Comparison of ENCODE assay signal across 8 cellular contexts in the genomic region with DNA sequence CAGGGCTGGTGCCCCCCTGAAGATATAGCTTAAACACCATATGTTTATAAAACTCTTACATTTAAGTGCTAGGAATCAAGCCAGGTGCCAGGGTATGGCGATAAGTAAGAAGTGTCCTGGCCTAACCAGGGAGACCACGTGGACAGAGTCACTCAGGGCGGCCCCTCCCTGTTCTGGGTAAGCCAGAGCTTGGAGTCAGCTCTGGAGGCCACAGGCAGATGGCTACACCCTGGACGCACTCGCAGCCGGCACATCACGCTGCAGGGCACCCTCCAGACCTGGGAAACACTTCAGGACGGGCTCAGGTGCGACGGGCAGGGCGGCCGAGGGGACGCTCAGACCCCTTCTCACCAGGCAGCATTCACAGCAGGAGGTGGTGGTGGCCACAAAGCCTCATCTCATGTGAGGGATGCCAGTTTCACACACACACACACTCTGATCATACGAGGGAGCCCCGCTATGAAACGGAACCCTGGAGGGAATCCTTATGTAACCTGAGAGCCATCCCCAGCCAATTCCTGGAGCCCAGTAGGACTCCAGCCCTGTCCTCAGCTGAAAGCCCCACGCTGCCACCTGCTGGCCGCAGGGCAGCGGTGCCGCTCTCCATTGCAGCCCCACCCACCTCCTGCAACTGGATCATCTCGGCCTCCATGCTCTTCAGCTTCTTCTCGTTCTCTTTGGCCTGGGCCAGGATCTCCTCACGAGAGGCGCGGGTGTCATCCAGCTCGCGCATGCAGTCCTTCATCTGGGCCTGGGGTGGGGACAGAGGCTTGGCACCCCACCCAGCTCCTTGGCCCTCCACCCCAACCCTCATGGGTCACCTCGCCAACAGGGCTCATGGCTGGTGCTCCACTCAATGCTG. TPM values are rescaled to one million over a fixed set of nuclear protein-coding genes. Genes with fewer than 3 reads are reported as not detected.
DNase-seq lines count a peak whose midpoint lies in the region; ATAC-seq and TF ChIP-seq lines count a peak whose summit lies in the region.

No MANE protein-coding gene starts in this region.

- H3K4me3 ChIP-seq in CD4-positive, CD25-positive, alpha-beta regulatory T cell (ENCODE audit: low read depth, low read length): no peak overlapping the region
- no peak overlapping the region for H3K4me3 ChIP-seq in PC-9

- H2AFZ ChIP-seq in PC-9: no peak overlapping the region

- CTCF ChIA-PET in PC-9 (lab: Charles Lee): interaction anchor here (0.5 to 1.4 kb wide), 7 partner anchors 11 to 221 kb away, joined by 3 to 4 read pairs (median 3); partner anchors contain the start of gene FOXRED2

- peaks cover 0 to 5% (median 0%) of the 10 kb centered on the region in 7 donors for H3K9me3 Mint-ChIP-seq in CD4-positive, CD25-positive, alpha-beta regulatory T cell
- H3K9me3 Mint-ChIP-seq in activated T-cell treated with anti-CD3 and anti-CD28 coated beads, Interleukin-2, amount 50 U/mL, for 72 hours: no peaks in the 10 kb centered on the region
- H3K9me3 Mint-ChIP-seq in nephron progenitor cell: peaks cover 8% of the 10 kb centered on the region
- H3K9me3 Mint-ChIP-seq in stimulated activated naive CD8-positive, alpha-beta T cell treated with anti-CD3 and anti-CD28 coated beads, Interleukin-15, amount 100 ng/mL, for 72 hours: no peaks in the 10 kb centered on the region

- TF ChIP-seq CTCF in PC-9 (conservative IDR thresholded peaks at IDR 0.05) (peak; percentile 97), nephron progenitor cell (IDR thresholded peaks at IDR 0.05) (peak; percentile 95)

- no TSS peak for BruUV-seq in PC-9 (replicated peaks; lab: Mats Ljungman, UMichigan)

- H3K4me2 ChIP-seq in PC-9: no peak overlapping the region

- H3K27me3 ChIP-seq in CD4-positive, CD25-positive, alpha-beta regulatory T cell (ENCODE audit: control insufficient read depth, insufficient read depth, low read length): no peaks in the 10 kb centered on the region
- no peaks in the 10 kb centered on the region for H3K27me3 ChIP-seq in PC-9 (ENCODE audit: insufficient read depth, low read depth)

- H3K27me3 Mint-ChIP-seq in CD4-positive, CD25-positive, alpha-beta regulatory T cell: peaks cover 11% of the 10 kb centered on the region
- H3K27me3 Mint-ChIP-seq in activated T-cell treated with anti-CD3 and anti-CD28 coated beads, Interleukin-2, amount 50 U/mL, for 72 hours (ENCODE audit: low read depth): no peaks in the 10 kb centered on the region
- no peaks in the 10 kb centered on the region for H3K27me3 Mint-ChIP-seq in nephron progenitor cell (ENCODE audit: low read depth, poor library complexity)
- no peaks in the 10 kb centered on the region for H3K27me3 Mint-ChIP-seq in stimulated activated naive CD8-positive, alpha-beta T cell treated with anti-CD3 and anti-CD28 coated beads, Interleukin-15, amount 100 ng/mL, for 72 hours

- H3K36me3 Mint-ChIP-seq in CD4-positive, CD25-positive, alpha-beta regulatory T cell: peaks cover 32% of the 10 kb centered on the region
- peaks cover 20 to 46% of the 10 kb centered on the region in 2 donors for H3K36me3 Mint-ChIP-seq in activated T-cell treated with anti-CD3 and anti-CD28 coated beads, Interleukin-2, amount 50 U/mL, for 72 hours (ENCODE audit: insufficient read depth in 2 of 2)
- peaks cover 63% of the 10 kb centered on the region for H3K36me3 Mint-ChIP-seq in nephron progenitor cell (ENCODE audit: low read depth)

- intact Hi-C loops in PC-9 (cut with micrococcal nuclease; ENCODE audit: unreplicated experiment): no loop called here

- H3F3A ChIP-seq in PC-9 (ENCODE audit: insufficient read depth, low read depth): peaks cover 87% of the 10 kb centered on the region

- H3K9me2 ChIP-seq in PC-9 (ENCODE audit: insufficient read depth): no peaks in the 10 kb centered on the region

- peaks cover 84% of the 10 kb centered on the region for H3K36me3 ChIP-seq in CD4-positive, CD25-positive, alpha-beta regulatory T cell (ENCODE audit: control insufficient read depth, insufficient read depth, low read length)
- H3K36me3 ChIP-seq in PC-9 (ENCODE audit: low read depth): peaks cover 45% of the 10 kb centered on the region

- DNase-seq in CD4-positive, CD25-positive, alpha-beta regulatory T cell: peak; percentile 40 to 68 (median 55)
- peak; percentile 42 for DNase-seq in HS-27A (ENCODE audit: low read depth)
- peak; percentile 62 to 79 for DNase-seq in PC-9
- DNase-seq in activated T-cell treated with anti-CD3 and anti-CD28 coated beads, Interleukin-2, amount 50 U/mL, for 72 hours: peak; percentile 73 to 75
- peak; percentile 72 for DNase-seq in fibroblast of gingiva (ENCODE audit: low read depth)
- peak; percentile 91 for DNase-seq in nephron progenitor cell
- DNase-seq in stimulated activated naive CD8-positive, alpha-beta T cell treated with anti-CD3 and anti-CD28 coated beads, Interleukin-15, amount 100 ng/mL, for 72 hours: peak; percentile 72 to 73

- POLR2A ChIA-PET in PC-9 (lab: Charles Lee; ENCODE audit: unreplicated experiment): interaction anchor here (0.6 kb wide), 3 partner anchors 8 to 990 kb away, joined by 5 to 16 read pairs (median 7); no protein-coding TSS in a partner anchor

- peak overlapping the region; percentile 43 for H3K27ac ChIP-seq in CD4-positive, CD25-positive, alpha-beta regulatory T cell (ENCODE audit: insufficient read depth, low read length, poor library complexity, severe bottlenecking)
- H3K27ac ChIP-seq in PC-9: no peak overlapping the region

- ATAC-seq in CD4-positive, CD25-positive, alpha-beta regulatory T cell (ENCODE audit: low read depth in 2 of 2): peak; percentile 58 to 70
- ATAC-seq in activated T-cell treated with anti-CD3 and anti-CD28 coated beads, Interleukin-2, amount 50 U/mL, for 72 hours (replicated peaks in 1 of 2): peak; percentile 63 to 66
- peak; percentile 82 for ATAC-seq in stimulated activated naive CD8-positive, alpha-beta T cell treated with anti-CD3 and anti-CD28 coated beads, Interleukin-15, amount 100 ng/mL, for 72 hours
- no peak for ATAC-seq in GM18511 (IDR thresholded peaks at IDR 0.05; ENCODE audit: unreplicated experiment)

- H3K9me3 ChIP-seq in CD4-positive, CD25-positive, alpha-beta regulatory T cell (ENCODE audit: control insufficient read depth in 2 of 2, low read length in 2 of 2): no peaks in the 10 kb centered on the region
- no peaks in the 10 kb centered on the region for H3K9me3 ChIP-seq in PC-9 (ENCODE audit: insufficient read depth, low read depth)

- peak overlapping the region; percentile 38 to 89 (median 46) for H3K27ac Mint-ChIP-seq in CD4-positive, CD25-positive, alpha-beta regulatory T cell
- peak overlapping the region; percentile 66 for H3K27ac Mint-ChIP-seq in activated T-cell treated with anti-CD3 and anti-CD28 coated beads, Interleukin-2, amount 50 U/mL, for 72 hours
- no peak overlapping the region for H3K27ac Mint-ChIP-seq in nephron progenitor cell
- peak overlapping the region in 1 of 2 donors; percentile 77 for H3K27ac Mint-ChIP-seq in stimulated activated naive CD8-positive, alpha-beta T cell treated with anti-CD3 and anti-CD28 coated beads, Interleukin-15, amount 100 ng/mL, for 72 hours

- H3K4me3 Mint-ChIP-seq in CD4-positive, CD25-positive, alpha-beta regulatory T cell: peak overlapping the region in 1 of 4 donors; percentile 76
- H3K4me3 Mint-ChIP-seq in activated T-cell treated with anti-CD3 and anti-CD28 coated beads, Interleukin-2, amount 50 U/mL, for 72 hours: no peak overlapping the region
- no peak overlapping the region for H3K4me3 Mint-ChIP-seq in nephron progenitor cell
- H3K4me3 Mint-ChIP-seq in stimulated activated naive CD8-positive, alpha-beta T cell treated with anti-CD3 and anti-CD28 coated beads, Interleukin-15, amount 100 ng/mL, for 72 hours: peak overlapping the region in 1 of 2 donors; percentile 45

- H3K79me2 ChIP-seq in PC-9 (ENCODE audit: low read depth): no peaks in the 10 kb centered on the region

- H4K20me1 ChIP-seq in PC-9 (ENCODE audit: insufficient read depth): peaks cover 66% of the 10 kb centered on the region

- H3K4me1 ChIP-seq in CD4-positive, CD25-positive, alpha-beta regulatory T cell (ENCODE audit: control insufficient read depth, insufficient read depth, low read length, poor library complexity, severe bottlenecking): peaks cover 13% of the 10 kb centered on the region
- no peaks in the 10 kb centered on the region for H3K4me1 ChIP-seq in PC-9 (replicated peaks; ENCODE audit: insufficient read depth)

- peaks cover 0 to 34% (median 16%) of the 10 kb centered on the region in 4 donors for H3K4me1 Mint-ChIP-seq in CD4-positive, CD25-positive, alpha-beta regulatory T cell
- H3K4me1 Mint-ChIP-seq in activated T-cell treated with anti-CD3 and anti-CD28 coated beads, Interleukin-2, amount 50 U/mL, for 72 hours (ENCODE audit: low read depth): peaks cover 7% of the 10 kb centered on the region
- H3K4me1 Mint-ChIP-seq in nephron progenitor cell: peaks cover 31% of the 10 kb centered on the region
- peaks cover 42% of the 10 kb centered on the region for H3K4me1 Mint-ChIP-seq in stimulated activated naive CD8-positive, alpha-beta T cell treated with anti-CD3 and anti-CD28 coated beads, Interleukin-15, amount 100 ng/mL, for 72 hours

RNA-seq across cellular contexts. Expression of gene APOL1, which starts 33.4 kb away (rescaled TPM):
- total RNA-seq in CD4-positive, CD25-positive, alpha-beta regulatory T cell: 16.8 TPM
- 1 to 10 TPM; 6.3 to 8.4 (median 7.2) TPM for polyA plus RNA-seq in CD4-positive, CD25-positive, alpha-beta regulatory T cell
- total RNA-seq in PC-9 (2021): 27.0 and 33.0 TPM in 2 replicates
- 10 to 100 TPM; 32.7 to 44.5 TPM for total RNA-seq in activated T-cell treated with anti-CD3 and anti-CD28 coated beads, Interleukin-2, amount 50 U/mL, for 72 hours

RNA-seq across cellular contexts. Expression of gene APOL2, which starts 47.0 kb away (rescaled TPM):
- 69.7 TPM for total RNA-seq in CD4-positive, CD25-positive, alpha-beta regulatory T cell
- 10 to 100 TPM; 18.8 to 28.6 (median 22.0) TPM for polyA plus RNA-seq in CD4-positive, CD25-positive, alpha-beta regulatory T cell
- total RNA-seq in PC-9 (2021): 19.9 and 27.4 TPM in 2 replicates
- total RNA-seq in activated T-cell treated with anti-CD3 and anti-CD28 coated beads, Interleukin-2, amount 50 U/mL, for 72 hours: 10 to 100 TPM; 64.5 to 69.5 TPM
